8 cellular contexts compared by ENCODE assay signal in genomic region chr17:39197380-39198185, GRCh38. TPM values are rescaled to one million over a fixed set of nuclear protein-coding genes. Genes with fewer than 3 reads are reported as not detected.
DNase-seq lines count a peak whose midpoint lies in the region; ATAC-seq and TF ChIP-seq lines count a peak whose summit lies in the region.

CACNB1 (minus strand) TSS chr17:39197669; CDS start chr17:39197495, 174 bp downstream.

- ATAC-seq in left cardiac atrium (peak; percentile 65 to 82), HG03378 (IDR thresholded peaks at IDR 0.05; ENCODE audit: unreplicated experiment) (no peak)

- peaks cover 54% of the 10 kb centered on the region for H3K4me1 Mint-ChIP-seq in T-helper 1 cell treated with Interleukin-12 subunit alpha and Interleukin-12 subunit beta and Interleukin-4 antibody, amounts not matched to agents 30 μg/mL and 1 μg/mL, for 36 hours (ENCODE audit: low read depth)
- H3K4me1 Mint-ChIP-seq in progenitor cell of endocrine pancreas (ENCODE audit: low read depth) = peaks cover 16% of the 10 kb centered on the region
- peaks cover 20% of the 10 kb centered on the region for H3K4me1 Mint-ChIP-seq in type B pancreatic cell (ENCODE audit: unreplicated experiment)

- H3K9me3 Mint-ChIP-seq in T-helper 1 cell treated with Interleukin-12 subunit alpha and Interleukin-12 subunit beta and Interleukin-4 antibody, amounts not matched to agents 30 μg/mL and 1 μg/mL, for 36 hours = no peaks in the 10 kb centered on the region
- H3K9me3 Mint-ChIP-seq in progenitor cell of endocrine pancreas (ENCODE audit: low read depth) (no peaks in the 10 kb centered on the region), type B pancreatic cell (no peaks in the 10 kb centered on the region)

- WGBS in adrenal gland, 4 donors = 0 to 1% (median 1%) methylated on average over 11 to 55 of the region's 55 CpGs; no CpG with 5 or more reads in 1 of the 4 donors

- TF ChIP-seq POLR2A in adrenal gland (IDR thresholded peaks at IDR 0.05) = peak; percentile 15 to 58

- peak within 1 kb of the TSS in 3 of 4 donors; percentile 16 to 77 (median 44) for H3K4me3 ChIP-seq in adrenal gland

- H3K9me3 ChIP-seq in adrenal gland (replicated peaks in 1 of 3) = no peaks in the 10 kb centered on the region

- TF ChIP-seq CTCF in GM10266 (IDR thresholded peaks at IDR 0.05; ENCODE audit: control insufficient read depth, insufficient read depth, low read depth, missing control alignments) (no peak), adrenal gland (IDR thresholded peaks at IDR 0.05) (no peak), progenitor cell of endocrine pancreas (IDR thresholded peaks at IDR 0.05; ENCODE audit: unreplicated experiment) (no peak), type B pancreatic cell (conservative IDR thresholded peaks at IDR 0.05) (no peak)

- peak within 1 kb of the TSS; percentile 80 for H3K27ac Mint-ChIP-seq in T-helper 1 cell treated with Interleukin-12 subunit alpha and Interleukin-12 subunit beta and Interleukin-4 antibody, amounts not matched to agents 30 μg/mL and 1 μg/mL, for 36 hours
- peak within 1 kb of the TSS; percentile 84 for H3K27ac Mint-ChIP-seq in progenitor cell of endocrine pancreas
- H3K27ac Mint-ChIP-seq in type B pancreatic cell = peak within 1 kb of the TSS; percentile 43

- peak within 1 kb of the TSS in 3 of 5 donors; percentile 4 to 96 (median 79) for H3K27ac ChIP-seq in adrenal gland

- peaks cover 31% of the 10 kb centered on the region for H3K36me3 Mint-ChIP-seq in T-helper 1 cell treated with Interleukin-12 subunit alpha and Interleukin-12 subunit beta and Interleukin-4 antibody, amounts not matched to agents 30 μg/mL and 1 μg/mL, for 36 hours (ENCODE audit: low read depth)
- H3K36me3 Mint-ChIP-seq in progenitor cell of endocrine pancreas (ENCODE audit: insufficient read depth) (peaks cover 13% of the 10 kb centered on the region), type B pancreatic cell (peaks cover 14% of the 10 kb centered on the region)

- intact Hi-C loops in adrenal gland (cut with DNase I) (no loop called here), left cardiac atrium (cut with DNase I) (no loop called here)

- peak; percentile 90 for DNase-seq in GM10266 (ENCODE audit: extremely low spot score)
- peak; percentile 70 for DNase-seq in NAMALWA (ENCODE audit: low spot score)
- peak; percentile 72 to 83 (median 76) for DNase-seq in adrenal gland
- peak; percentile 79 for DNase-seq in left cardiac atrium
- DNase-seq in progenitor cell of endocrine pancreas (ENCODE audit: low spot score, unreplicated experiment) = peak; percentile 66
- peak; percentile 82 for DNase-seq in type B pancreatic cell (ENCODE audit: extremely low spot score, unreplicated experiment)

- peaks cover 0 to 16% of the 10 kb centered on the region in 2 donors for H3K36me3 ChIP-seq in adrenal gland (replicated peaks in 1 of 2)

- peak within 1 kb of the TSS; percentile 86 for H3K4me3 Mint-ChIP-seq in T-helper 1 cell treated with Interleukin-12 subunit alpha and Interleukin-12 subunit beta and Interleukin-4 antibody, amounts not matched to agents 30 μg/mL and 1 μg/mL, for 36 hours
- H3K4me3 Mint-ChIP-seq in progenitor cell of endocrine pancreas (ENCODE audit: low read depth) = peak within 1 kb of the TSS; percentile 97
- peak within 1 kb of the TSS; percentile 92 for H3K4me3 Mint-ChIP-seq in type B pancreatic cell

- peaks cover 27 to 35% of the 10 kb centered on the region in 2 donors for H3K4me1 ChIP-seq in adrenal gland (replicated peaks in 1 of 2)

- H3K27me3 Mint-ChIP-seq in T-helper 1 cell treated with Interleukin-12 subunit alpha and Interleukin-12 subunit beta and Interleukin-4 antibody, amounts not matched to agents 30 μg/mL and 1 μg/mL, for 36 hours (ENCODE audit: low read depth) = no peaks in the 10 kb centered on the region
- H3K27me3 Mint-ChIP-seq in progenitor cell of endocrine pancreas (no peaks in the 10 kb centered on the region), type B pancreatic cell (no peaks in the 10 kb centered on the region)

- no peaks in the 10 kb centered on the region for H3K27me3 ChIP-seq in adrenal gland

RNA-seq across cellular contexts. Expression of gene CACNB1, which starts in this region (rescaled TPM):
- total RNA-seq in adrenal gland (1 to 10 TPM in 7 of 8 donors, under 1 TPM in 1; 0.85 to 9.1 (median 5.4) TPM), left cardiac atrium (1 to 10 TPM; 5.4 to 5.8 TPM), progenitor cell of endocrine pancreas (11.3 and 13.8 TPM in 2 replicates), type B pancreatic cell (ENCODE audit: low replicate concordance) (1.8 and 9.5 TPM in 2 replicates)
- polyA plus RNA-seq in adrenal gland = 10 to 100 TPM in 2 of 3 donors, 1 to 10 TPM in 1; 3.8 to 28.8 (median 10.5) TPM
